8 cellular contexts compared by ENCODE assay signal in the genomic region with DNA sequence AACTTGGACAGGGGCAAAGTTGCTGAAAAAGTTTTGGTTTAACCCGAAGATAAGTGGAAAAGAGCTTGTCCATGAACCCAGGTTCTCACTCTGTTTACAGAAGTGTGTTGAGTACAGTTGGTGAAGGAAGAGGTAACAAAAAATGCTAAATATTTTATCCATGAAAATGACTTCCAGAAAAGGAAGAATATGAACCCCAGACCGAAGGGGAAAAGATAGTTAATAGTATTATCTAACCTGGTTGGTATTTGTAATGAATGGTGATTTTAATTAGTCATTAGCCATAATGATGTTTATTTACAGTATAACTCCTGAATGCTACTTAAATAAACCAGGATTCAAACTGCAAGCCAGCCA. TPM values are rescaled to one million over a fixed set of nuclear protein-coding genes. Genes with fewer than 3 reads are reported as not detected.
A peak's percentile ranks its signal among the peaks of the same experiment; 100 is the strongest.
DNase-seq lines count a peak whose midpoint lies in the region; ATAC-seq and TF ChIP-seq lines count a peak whose summit lies in the region.

No MANE protein-coding gene starts in this region.

- peak overlapping the region; percentile 82 for H3K27ac Mint-ChIP-seq in activated CD4-positive, alpha-beta memory T cell treated with anti-CD3 and anti-CD28 coated beads, Interleukin-2, amount 10 ng/mL, durations not matched to agents 7 days and 5 days

- no peak for ATAC-seq in right cardiac atrium
- no peak for ATAC-seq in HG03045 (IDR thresholded peaks at IDR 0.05; ENCODE audit: unreplicated experiment)

- H3K4me1 ChIP-seq in right cardiac atrium (ENCODE audit: control insufficient read depth, insufficient read depth, low read length) (no peaks in the 10 kb centered on the region), spleen (peaks cover 16 to 51% (median 34%) of the 10 kb centered on the region in 6 donors)

- peaks cover 31% of the 10 kb centered on the region for H3K4me1 Mint-ChIP-seq in activated CD4-positive, alpha-beta memory T cell treated with anti-CD3 and anti-CD28 coated beads, Interleukin-2, amount 10 ng/mL, durations not matched to agents 7 days and 5 days

- no peaks in the 10 kb centered on the region for H3K9me3 ChIP-seq in right cardiac atrium (ENCODE audit: control insufficient read depth, low read length)
- no peaks in the 10 kb centered on the region for H3K9me3 ChIP-seq in spleen

- peak overlapping the region; percentile 64 for H3K4me3 ChIP-seq in HFF-Myc (replicated peaks; ENCODE audit: low read depth, low read length)
- H3K4me3 ChIP-seq in right cardiac atrium (ENCODE audit: low read length) = peak overlapping the region; percentile 74
- H3K4me3 ChIP-seq in spleen = peak overlapping the region; percentile 58 to 89 (median 66)

- H3K36me3 Mint-ChIP-seq in activated CD4-positive, alpha-beta memory T cell treated with anti-CD3 and anti-CD28 coated beads, Interleukin-2, amount 10 ng/mL, durations not matched to agents 7 days and 5 days (ENCODE audit: low read depth) = peaks cover 51% of the 10 kb centered on the region

- H3K4me3 Mint-ChIP-seq in activated CD4-positive, alpha-beta memory T cell treated with anti-CD3 and anti-CD28 coated beads, Interleukin-2, amount 10 ng/mL, durations not matched to agents 7 days and 5 days = peak overlapping the region; percentile 81

- in situ Hi-C loops in KBM-7 (cut with MboI; ENCODE audit: low pct_unique_long_range_greater_than_20kb, low sequenced_read_pairs) = loop anchor here (25.0 kb wide), 1 partner anchor 101 kb away; no protein-coding TSS in a partner anchor

- H3K27ac ChIP-seq in right cardiac atrium (ENCODE audit: low read length) = peak overlapping the region; percentile 54
- H3K27ac ChIP-seq in spleen = peak overlapping the region; percentile 79 to 93 (median 88)

- peaks cover 3 to 79% (median 35%) of the 10 kb centered on the region in 6 donors for H3K36me3 ChIP-seq in spleen

- H3K27me3 Mint-ChIP-seq in activated CD4-positive, alpha-beta memory T cell treated with anti-CD3 and anti-CD28 coated beads, Interleukin-2, amount 10 ng/mL, durations not matched to agents 7 days and 5 days = no peaks in the 10 kb centered on the region

- TF ChIP-seq POLR2A in spleen (IDR thresholded peaks at IDR 0.05) = no peak

- CTCF ChIA-PET in activated CD4-positive, alpha-beta memory T cell treated with anti-CD3 and anti-CD28 coated beads, Interleukin-2, amount 10 ng/mL, durations not matched to agents 7 days and 5 days (lab: Charles Lee) = interaction anchor here (1.7 to 2.9 kb wide), 2 partner anchors 12 to 99 kb away, joined by 5 to 16 read pairs; no protein-coding TSS in a partner anchor

- no peak for TF ChIP-seq CTCF in HFF-Myc (IDR thresholded peaks at IDR 0.05; ENCODE audit: low read depth, low read length, missing control alignments)
- no peak for TF ChIP-seq CTCF in spleen (IDR thresholded peaks at IDR 0.05 in 8 of 11, conservative IDR thresholded peaks at IDR 0.05 in 3 of 11)

- POLR2A ChIA-PET in activated CD4-positive, alpha-beta memory T cell treated with anti-CD3 and anti-CD28 coated beads, Interleukin-2, amount 10 ng/mL, durations not matched to agents 7 days and 5 days (lab: Charles Lee) = interaction anchor here (0.6 to 6.1 kb wide), 16 partner anchors 8 to 157 kb away, joined by 3 to 150 read pairs (median 8); partner anchors contain the start of genes BRCA1 and NBR1

- no peaks in the 10 kb centered on the region for H3K27me3 ChIP-seq in right cardiac atrium (ENCODE audit: control insufficient read depth, insufficient read depth)
- no peaks in the 10 kb centered on the region for H3K27me3 ChIP-seq in spleen (replicated peaks in 1 of 7)

- no peaks in the 10 kb centered on the region for H3K9me3 Mint-ChIP-seq in activated CD4-positive, alpha-beta memory T cell treated with anti-CD3 and anti-CD28 coated beads, Interleukin-2, amount 10 ng/mL, durations not matched to agents 7 days and 5 days

- intact Hi-C loops in right cardiac atrium (cut with DNase I) (loop anchor here in 1 of 4 donors (5.0 kb wide), 1 partner anchor 121 kb away; no protein-coding TSS in a partner anchor), spleen (cut with DNase I; ENCODE audit: low total_unique reads) (no loop called here)

- 22% methylated on average over 2 of the region's 2 CpGs for WGBS in right cardiac atrium
- 10 to 20% (median 13%) methylated on average over 2 of the region's 2 CpGs for WGBS in spleen, 5 donors

- no peak for DNase-seq in HFF-Myc (ENCODE audit: extremely low read depth, low read depth)
- no peak for DNase-seq in activated CD4-positive, alpha-beta memory T cell treated with anti-CD3 and anti-CD28 coated beads, Interleukin-2, amount 10 ng/mL, durations not matched to agents 7 days and 5 days
- no peak for DNase-seq in right cardiac atrium
- no peak for DNase-seq in spleen
- no peak for DNase-seq in effector CD8-positive, alpha-beta T cell (lab: John Stamatoyannopoulos, UW)
- DNase-seq in KBM-7 = no peak
- no peak for DNase-seq in HK-2 (ENCODE audit: unreplicated experiment)

RNA-seq across cellular contexts. Expression of gene TMEM106A, which starts 0.6 kb away (rescaled TPM):
- total RNA-seq in activated CD4-positive, alpha-beta memory T cell treated with anti-CD3 and anti-CD28 coated beads, Interleukin-2, amount 10 ng/mL, durations not matched to agents 7 days and 5 days = 10 to 100 TPM; 12.9 to 13.8 TPM
- total RNA-seq in right cardiac atrium (1 to 10 TPM; 4.9 to 8.7 (median 6.7) TPM), spleen (10 to 100 TPM; 25.7 to 53.4 (median 32.9) TPM)
- polyA plus RNA-seq in right cardiac atrium (2.8 TPM), spleen (10 to 100 TPM in 1 of 3 donors, 1 to 10 TPM in 2; 2.8 to 11.9 (median 3.3) TPM)

RNA-seq across cellular contexts. Expression of gene CCDC200, which starts 17.3 kb away (rescaled TPM):
- total RNA-seq in activated CD4-positive, alpha-beta memory T cell treated with anti-CD3 and anti-CD28 coated beads, Interleukin-2, amount 10 ng/mL, durations not matched to agents 7 days and 5 days = under 1 TPM in 1 of 2 experiments, not detected in 1; 0.53 TPM
- not detected for total RNA-seq in right cardiac atrium
- 0.16 TPM for polyA plus RNA-seq in right cardiac atrium
- under 1 TPM in 1 of 7 donors, not detected in 6; 0.64 TPM for total RNA-seq in spleen
- polyA plus RNA-seq in spleen = under 1 TPM in 2 of 3 donors, not detected in 1; 0.17 to 0.35 TPM

RNA-seq across cellular contexts. Expression of gene RNU2-1, which starts 22.7 kb away (rescaled TPM):
- total RNA-seq in activated CD4-positive, alpha-beta memory T cell treated with anti-CD3 and anti-CD28 coated beads, Interleukin-2, amount 10 ng/mL, durations not matched to agents 7 days and 5 days = 1,000 to 10,000 TPM; 6,842 to 7,042 TPM
- total RNA-seq in right cardiac atrium (1,000 to 10,000 TPM; 4,539 to 8,032 (median 6,851) TPM), spleen (over 10,000 TPM in 1 of 7 donors, 1,000 to 10,000 TPM in 3, not detected in 3; 8,053 to 10,281 (median 8,790) TPM)
- polyA plus RNA-seq in right cardiac atrium (not detected), spleen (not detected)

RNA-seq across cellular contexts. Expression of gene NBR1, which starts 40.1 kb away (rescaled TPM):
- total RNA-seq in activated CD4-positive, alpha-beta memory T cell treated with anti-CD3 and anti-CD28 coated beads, Interleukin-2, amount 10 ng/mL, durations not matched to agents 7 days and 5 days = 10 to 100 TPM; 68.1 to 69.8 TPM
- total RNA-seq in right cardiac atrium = 10 to 100 TPM; 83.7 to 98.2 (median 90.9) TPM
- 39.4 TPM for polyA plus RNA-seq in right cardiac atrium
- total RNA-seq in spleen = 100 to 1,000 TPM in 1 of 7 donors, 10 to 100 TPM in 6; 69.2 to 103 (median 91.5) TPM
- polyA plus RNA-seq in spleen = 10 to 100 TPM; 18.5 to 29.3 (median 22.0) TPM
